ENCODE assay signal across 9 cellular contexts in genomic region chr12:16349132-16349463, GRCh38. TPM values are rescaled to one million over a fixed set of nuclear protein-coding genes. Genes with fewer than 3 reads are reported as not detected.
DNase-seq lines count a peak whose midpoint lies in the region; ATAC-seq, FAIRE-seq and TF ChIP-seq lines count a peak whose summit lies in the region.
"Had no signal": no experiment of that assay in that cellular context is flagged by ENCODE, and none has a peak within 500 bp of the region (broad histone marks: within the 10 kb centered on the region; RNA-seq: fewer than 3 reads in every experiment).

No MANE protein-coding gene starts in this region.

- H3K27me3 ChIP-seq in astrocyte (ENCODE audit: insufficient read depth, low read length) (no peaks in the 10 kb centered on the region), iPS-18a (ENCODE audit: control insufficient read depth, insufficient read depth, low read length) (no peaks in the 10 kb centered on the region), suprapubic skin (no peaks in the 10 kb centered on the region)

- FAIRE-seq in astrocyte (lab: Jason Lieb, UNC) = no peak
- FAIRE-seq: islet of Langerhans had no signal

- H3K79me2 ChIP-seq in astrocyte (ENCODE audit: insufficient read depth, low read length) = peaks cover 10% of the 10 kb centered on the region

- peak; percentile 31 for ATAC-seq in HG03066 (IDR thresholded peaks at IDR 0.05; ENCODE audit: low read depth, unreplicated experiment)

- H3K36me3 ChIP-seq in astrocyte (ENCODE audit: insufficient read depth, low read length) = no peaks in the 10 kb centered on the region
- peaks cover 16% of the 10 kb centered on the region for H3K36me3 ChIP-seq in iPS-18a (ENCODE audit: control insufficient read depth, low read depth, low read length)
- H3K36me3 ChIP-seq in suprapubic skin = no peaks in the 10 kb centered on the region

- in situ Hi-C loops in Caki2 (cut with HindIII; ENCODE audit: low pct_unique_long_range_greater_than_20kb, low sequenced_read_pairs) = no loop called here

- peak overlapping the region; percentile 89 for H3K4me2 ChIP-seq in astrocyte (ENCODE audit: low read length)

- TF ChIP-seq CTCF in astrocyte (IDR thresholded peaks at IDR 0.05; ENCODE audit: insufficient read depth, low read depth, low read length) = no peak
- TF ChIP-seq CTCF in suprapubic skin (IDR thresholded peaks at IDR 0.05) = no peak

- H3K9ac ChIP-seq in astrocyte (ENCODE audit: low read length) = peak overlapping the region; percentile 83
- H3K9ac ChIP-seq in iPS-18a (ENCODE audit: low read length) = peak overlapping the region; percentile 87

- TF ChIP-seq EP300 in suprapubic skin (IDR thresholded peaks at IDR 0.05) = no peak

- H3K4me1 Mint-ChIP-seq in astrocyte (ENCODE audit: low read depth, unreplicated experiment) = peaks cover 44% of the 10 kb centered on the region

- TF ChIP-seq POLR2A in suprapubic skin (IDR thresholded peaks at IDR 0.05) = no peak

- H2AFZ ChIP-seq in astrocyte (ENCODE audit: low read depth, low read length) = no peak overlapping the region

- no peaks in the 10 kb centered on the region for H3K9me3 Mint-ChIP-seq in astrocyte (ENCODE audit: unreplicated experiment)

- H3K36me3 Mint-ChIP-seq in astrocyte (ENCODE audit: low read depth, unreplicated experiment) = no peaks in the 10 kb centered on the region

- WGBS in suprapubic skin = 66% methylated on average over 3 of the region's 3 CpGs

- no peaks in the 10 kb centered on the region for H4K20me1 ChIP-seq in astrocyte (ENCODE audit: insufficient read depth, low read length)

- peaks cover 31% of the 10 kb centered on the region for H3K4me1 ChIP-seq in astrocyte (ENCODE audit: insufficient read depth, low read length)
- H3K4me1 ChIP-seq in iPS-18a (ENCODE audit: control insufficient read depth, low read depth, low read length) = peaks cover 28% of the 10 kb centered on the region
- H3K4me1 ChIP-seq in suprapubic skin = peaks cover 13% of the 10 kb centered on the region

- no peaks in the 10 kb centered on the region for H3K9me3 ChIP-seq in astrocyte (ENCODE audit: insufficient read depth, low read depth, low read length)
- no peaks in the 10 kb centered on the region for H3K9me3 ChIP-seq in iPS-18a (ENCODE audit: control insufficient read depth, low read depth, low read length)
- no peaks in the 10 kb centered on the region for H3K9me3 ChIP-seq in suprapubic skin

- H3K27ac ChIP-seq in astrocyte (ENCODE audit: low read depth, low read length) (peak overlapping the region; percentile 80), iPS-18a (ENCODE audit: low read length) (peak overlapping the region; percentile 78), suprapubic skin (peak overlapping the region; percentile 90)

- H3K4me3 Mint-ChIP-seq in astrocyte (ENCODE audit: unreplicated experiment) = peak overlapping the region; percentile 90

- DNase-seq in Caki2 (ENCODE audit: low read depth) (peak; percentile 85), astrocyte (ENCODE audit: low read depth) (peak; percentile 88), suprapubic skin (ENCODE audit: low spot score in 2 of 2) (peak in 1 of 2 donors; percentile 80), putamen (ENCODE audit: low spot score) (no peak), NCI-H2029 treated with DMSO at 0.1 percent for 48 hours (lab: John Stamatoyannopoulos, UW) (no peak)
- DNase-seq in activated CD4-positive, alpha-beta T cell treated with anti-CD3 and anti-CD28 coated beads, Interleukin-2, amount 50 U/mL, for 4 hours = no peak

- no peaks in the 10 kb centered on the region for H3K27me3 Mint-ChIP-seq in astrocyte (ENCODE audit: low read depth, unreplicated experiment)

- H3K4me3 ChIP-seq in astrocyte (ENCODE audit: insufficient read depth, low read depth, low read length) = peak overlapping the region; percentile 62
- H3K4me3 ChIP-seq in iPS-18a (ENCODE audit: low read length) = peak overlapping the region; percentile 74
- H3K4me3 ChIP-seq in suprapubic skin = peak overlapping the region; percentile 43

- peak overlapping the region; percentile 82 for H3K27ac Mint-ChIP-seq in astrocyte (ENCODE audit: unreplicated experiment)

RNA-seq across cellular contexts. Expression of gene MGST1, which starts 1.7 kb away (rescaled TPM):
- total RNA-seq in Caki2 (2014; rRNA removed; shearing (Covaris generic); ENCODE audit: low replicate concordance) = 667 and 694 TPM in 2 replicates
- total RNA-seq in astrocyte (73.5 and 104 TPM in 2 replicates), suprapubic skin (100 to 1,000 TPM in 1 of 4 donors, 10 to 100 TPM in 3; 72.8 to 107 (median 84.7) TPM)

Comparison
In these comparisons a context has a peak if more than half of its experiments do, and no peak if none do; other contexts are left out.
1. DNase-seq: peak in Caki2 (single experiment) and astrocyte (single experiment); none in putamen (single experiment), NCI-H2029 treated with DMSO at 0.1 percent for 48 hours (single experiment) and activated CD4-positive, alpha-beta T cell treated with anti-CD3 and anti-CD28 coated beads, Interleukin-2, amount 50 U/mL, for 4 hours (0 of 2).
2. Peak in every context shown above with its lines, with median percentiles within 50 percentile points of each other: H3K27ac ChIP-seq and H3K4me3 ChIP-seq.